In genomic region chr13:109708014-109708617, GRCh38 we compare ENCODE assay signal across 1 cellular context.
TF ChIP-seq lines count a peak whose summit lies in the region.

No MANE protein-coding gene starts in this region.

TF ChIP-seq in SK-N-SH treated with all-trans-retinoic acid at 6 μM for 48 hours, 23 proteins besides CTCF, POLR2A, EP300 and RAD21 (continued from another document):
- TF ChIP-seq TSHZ2 (CRISPR knock-in tag; IDR thresholded peaks at IDR 0.05) (no peak), CSDC2 (CRISPR knock-in tag; IDR thresholded peaks at IDR 0.05) (no peak), ZNF565 (CRISPR knock-in tag; conservative IDR thresholded peaks at IDR 0.05; ENCODE audit: low read depth) (no peak), ZFP3 (CRISPR knock-in tag; IDR thresholded peaks at IDR 0.05) (no peak), ARNTL (CRISPR knock-in tag; IDR thresholded peaks at IDR 0.05; ENCODE audit: borderline replicate concordance, low read depth) (no peak), PPARA (CRISPR knock-in tag; IDR thresholded peaks at IDR 0.05; ENCODE audit: borderline replicate concordance) (no peak), ZFP30 (CRISPR knock-in tag; IDR thresholded peaks at IDR 0.05) (no peak), PATZ1 (CRISPR knock-in tag; IDR thresholded peaks at IDR 0.05; ENCODE audit: borderline replicate concordance) (no peak)
